ENCODE assay signal across 8 cellular contexts in genomic region chr1:14598498-14599172, GRCh38. TPM values are rescaled to one million over a fixed set of nuclear protein-coding genes. Genes with fewer than 3 reads are reported as not detected.
DNase-seq lines count a peak whose midpoint lies in the region; ATAC-seq and TF ChIP-seq lines count a peak whose summit lies in the region.

KAZN (plus strand) TSS chr1:14598685.

- H2AFZ ChIP-seq in H9 (ENCODE audit: low read length), result no peak within 1 kb of the TSS

- no peak within 1 kb of the TSS for H4K8ac ChIP-seq in H9 (replicated peaks; ENCODE audit: insufficient read length, low read depth, low read length)

- H3K14ac ChIP-seq in H9 (ENCODE audit: insufficient read depth, low read length), result peak within 1 kb of the TSS; percentile 60

- no CpG with 5 or more reads among the region's 80 CpGs for WGBS in H9 (ENCODE audit: extremely low coverage, insufficient read length, low lambda C conversion rate)

- no peak within 1 kb of the TSS for H4K5ac ChIP-seq in H9 (ENCODE audit: insufficient read length, low read depth, low read length)

- H3T11ph ChIP-seq in H9 (ENCODE audit: low read length), result no peak within 1 kb of the TSS

- no peaks in the 10 kb centered on the region for H3K9me3 ChIP-seq in H9 (ENCODE audit: control insufficient read depth, low read depth, low read length)

- no peak within 1 kb of the TSS for H2BK5ac ChIP-seq in H9 (ENCODE audit: insufficient read length, low read length)

- CTCF ChIA-PET in RWPE1 (lab: Yijun Ruan, JAX), result interaction anchor here (0.7 to 1.2 kb wide), 5 partner anchors 103 to 530 kb away, joined by 3 to 4 read pairs (median 4); no protein-coding TSS in a partner anchor
- CTCF ChIA-PET in activated naive CD4-positive, alpha-beta T cell treated with anti-CD3 and anti-CD28 coated beads, Interleukin-2, amount 10 ng/mL, durations not matched to agents 7 days and 5 days (lab: Charles Lee), result no interaction called here

- no peaks in the 10 kb centered on the region for H3K79me1 ChIP-seq in H9 (ENCODE audit: insufficient read depth, low read depth, low read length, poor library complexity, severe bottlenecking)

- TF ChIP-seq CTCF in H9 (conservative IDR thresholded peaks at IDR 0.05), result peak; percentile 37; the same call in 2 of the 3 replicates
- peak; percentile 12; the same call in 1 of the 2 replicates for TF ChIP-seq CTCF in RWPE1 (conservative IDR thresholded peaks at IDR 0.05; ENCODE audit: low read depth)

- no peak within 1 kb of the TSS for H3K23ac ChIP-seq in H9 (ENCODE audit: insufficient read length, low read depth, low read length)

- H3K4me2 ChIP-seq in H9 (ENCODE audit: insufficient read depth, insufficient read length, low read length), result peak within 1 kb of the TSS; percentile 87

- no peak within 1 kb of the TSS for H3K4ac ChIP-seq in H9 (ENCODE audit: low read depth, low read length)

- no peak within 1 kb of the TSS for H4K91ac ChIP-seq in H9 (ENCODE audit: insufficient read length, low read depth, low read length)

- no peak within 1 kb of the TSS for H2BK20ac ChIP-seq in H9 (ENCODE audit: low read depth, low read length, poor library complexity, severe bottlenecking)

- H3K23me2 ChIP-seq in H9 (ENCODE audit: insufficient read length, low read depth, low read length, poor library complexity, severe bottlenecking), result peaks cover 14% of the 10 kb centered on the region

- H3K4me3 Mint-ChIP-seq in H9, result peak within 1 kb of the TSS; percentile 77 to 89
- no peak within 1 kb of the TSS for H3K4me3 Mint-ChIP-seq in activated naive CD4-positive, alpha-beta T cell treated with anti-CD3 and anti-CD28 coated beads, Interleukin-2, amount 10 ng/mL, durations not matched to agents 7 days and 5 days

- peak; percentile 78 for DNase-seq in H9
- DNase-seq in RWPE1 (ENCODE audit: low spot score), result no peak
- peak in 32 of 51 donors; percentile 10 to 65 (median 38) for DNase-seq in hypothalamus (lab: John Stamatoyannopoulos, UW)
- DNase-seq in skeletal muscle cell (ENCODE audit: low read depth), result no peak
- no peak for DNase-seq in activated naive CD4-positive, alpha-beta T cell treated with anti-CD3 and anti-CD28 coated beads, Interleukin-2, amount 10 ng/mL, durations not matched to agents 7 days and 5 days
- no peak for DNase-seq in NCI-H446 (lab: John Stamatoyannopoulos, UW)

- no peak within 1 kb of the TSS for H2AK5ac ChIP-seq in H9 (ENCODE audit: insufficient read length, low read length)

- H3K27ac ChIP-seq in H9 (ENCODE audit: insufficient read length, low read depth, low read length) (no peak within 1 kb of the TSS), RWPE1 (no peak within 1 kb of the TSS)

- peak within 1 kb of the TSS; percentile 15 for H3K4me3 ChIP-seq in skeletal muscle cell (ENCODE audit: low read depth, low read length)

- peaks cover 61 to 63% of the 10 kb centered on the region in 2 experiments for H3K4me1 Mint-ChIP-seq in H9
- H3K4me1 Mint-ChIP-seq in activated naive CD4-positive, alpha-beta T cell treated with anti-CD3 and anti-CD28 coated beads, Interleukin-2, amount 10 ng/mL, durations not matched to agents 7 days and 5 days, result no peaks in the 10 kb centered on the region

- peaks cover 9% of the 10 kb centered on the region; the same call in 1 of the 2 replicates for H3K27me3 ChIP-seq in H9 (ENCODE audit: insufficient read depth, low read length)

- POLR2A ChIA-PET in RWPE1 (lab: Yijun Ruan, JAX; ENCODE audit: low non-redundant PET), result no interaction called here

- H2BK15ac ChIP-seq in H9 (ENCODE audit: low read depth, low read length), result no peak within 1 kb of the TSS

- no peak within 1 kb of the TSS for H2BK120ac ChIP-seq in H9 (ENCODE audit: low read depth, low read length, poor library complexity, severe bottlenecking)

- H3K9ac ChIP-seq in H9 (ENCODE audit: extremely low read depth, insufficient read length, low read length), result peak within 1 kb of the TSS; percentile 30

- H3K9me3 Mint-ChIP-seq in H9, result no peaks in the 10 kb centered on the region; a peak in 1 of 5 replicates
- H3K9me3 Mint-ChIP-seq in activated naive CD4-positive, alpha-beta T cell treated with anti-CD3 and anti-CD28 coated beads, Interleukin-2, amount 10 ng/mL, durations not matched to agents 7 days and 5 days, result no peaks in the 10 kb centered on the region

- no peaks in the 10 kb centered on the region for H3K36me3 Mint-ChIP-seq in H9 (ENCODE audit: insufficient read depth in 1 of 3, low read depth in 3 of 3)
- no peaks in the 10 kb centered on the region for H3K36me3 Mint-ChIP-seq in activated naive CD4-positive, alpha-beta T cell treated with anti-CD3 and anti-CD28 coated beads, Interleukin-2, amount 10 ng/mL, durations not matched to agents 7 days and 5 days

- H3K27ac Mint-ChIP-seq in H9, result peak within 1 kb of the TSS in 1 of 3 experiments; percentile 66; a peak in 1 of 7 replicates
- no peak within 1 kb of the TSS for H3K27ac Mint-ChIP-seq in activated naive CD4-positive, alpha-beta T cell treated with anti-CD3 and anti-CD28 coated beads, Interleukin-2, amount 10 ng/mL, durations not matched to agents 7 days and 5 days

- peaks cover 38% of the 10 kb centered on the region for H3K27me3 Mint-ChIP-seq in H9 (ENCODE audit: low read depth)
- H3K27me3 Mint-ChIP-seq in activated naive CD4-positive, alpha-beta T cell treated with anti-CD3 and anti-CD28 coated beads, Interleukin-2, amount 10 ng/mL, durations not matched to agents 7 days and 5 days, result peaks cover 51% of the 10 kb centered on the region

- H3K79me2 ChIP-seq in H9 (ENCODE audit: insufficient read depth, low read length), result no peaks in the 10 kb centered on the region

- H2BK12ac ChIP-seq in H9 (ENCODE audit: insufficient read length, low read depth, low read length), result no peak within 1 kb of the TSS

- peaks cover 8% of the 10 kb centered on the region for H3K4me1 ChIP-seq in H9 (ENCODE audit: insufficient read depth, low read length)

- ATAC-seq in HG03139 (IDR thresholded peaks at IDR 0.05; ENCODE audit: unreplicated experiment) (no peak), GM19397 (IDR thresholded peaks at IDR 0.05; ENCODE audit: unreplicated experiment) (no peak)

- no peak within 1 kb of the TSS for H3K56ac ChIP-seq in H9 (ENCODE audit: insufficient read length, low read depth, low read length)

- no peaks in the 10 kb centered on the region for H4K20me1 ChIP-seq in H9 (ENCODE audit: control insufficient read depth, insufficient read depth, insufficient read length)

- H3K18ac ChIP-seq in H9 (ENCODE audit: insufficient read length, low read depth, low read length), result peak within 1 kb of the TSS; percentile 83

RNA-seq across cellular contexts. Expression of gene KAZN, which starts in this region (rescaled TPM):
- total RNA-seq in H9 (2021), result 6.1 and 7.6 TPM in 2 replicates

Comparison
In these comparisons a context has a peak if more than half of its experiments do, and no peak if none do; other contexts are left out.
1. DNase-seq: peak in H9 (single experiment) and hypothalamus (32 of 51); none in RWPE1 (single experiment), skeletal muscle cell (single experiment), activated naive CD4-positive, alpha-beta T cell treated with anti-CD3 and anti-CD28 coated beads, Interleukin-2, amount 10 ng/mL, durations not matched to agents 7 days and 5 days (single experiment) and NCI-H446 (0 of 2).